20 cellular contexts compared by ENCODE assay signal in the genomic region with DNA sequence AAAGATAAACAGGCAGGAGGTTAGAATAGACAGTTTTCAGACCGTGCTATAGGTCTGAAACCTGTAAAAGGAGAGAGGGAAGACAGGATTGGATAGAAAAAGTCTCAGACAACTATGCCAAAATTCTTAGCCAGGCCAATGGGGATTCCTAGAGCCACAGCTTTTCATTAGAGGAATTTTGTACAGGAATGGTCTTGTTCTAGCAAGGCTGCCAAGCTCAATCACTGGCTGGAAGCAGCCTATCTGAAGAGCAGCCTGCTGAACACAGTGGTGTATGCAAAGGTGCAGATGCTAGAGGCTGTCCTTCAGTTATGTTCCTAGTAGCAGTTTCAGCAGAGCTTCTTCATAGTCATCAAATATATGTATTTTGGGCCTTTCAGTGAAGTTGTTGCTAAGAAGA.
A peak's percentile ranks its signal among the peaks of the same experiment; 100 is the strongest.
DNase-seq lines count a peak whose midpoint lies in the region; ATAC-seq and TF ChIP-seq lines count a peak whose summit lies in the region.
"Had no signal": no experiment of that assay in that cellular context is flagged by ENCODE, and none has a peak within 500 bp of the region (broad histone marks: within the 10 kb centered on the region; RNA-seq: fewer than 3 reads in every experiment).

No MANE protein-coding gene starts in this region.

- H3K36me3 Mint-ChIP-seq in stimulated activated naive B cell treated with anti-CD40 and anti-IgM and Interleukin-4, amounts not matched to agents 10 μg/mL and 1 μg/mL and 100 μg/mL, for 72 hours: no peaks in the 10 kb centered on the region
- H3K36me3 Mint-ChIP-seq: CD4-positive, CD25-positive, alpha-beta regulatory T cell; CD8-positive, alpha-beta memory T cell; IgD-negative memory B cell had no signal

- H3K79me1 ChIP-seq in neuronal stem cell (ENCODE audit: low read depth, low read length): no peaks in the 10 kb centered on the region

- no peak for TF ChIP-seq CTCF in epithelial cell of esophagus (IDR thresholded peaks at IDR 0.05; ENCODE audit: insufficient read depth, low read depth, low read length, missing control alignments)

- no peaks in the 10 kb centered on the region for H3K27me3 Mint-ChIP-seq in stimulated activated naive B cell treated with anti-CD40 and anti-IgM and Interleukin-4, amounts not matched to agents 10 μg/mL and 1 μg/mL and 100 μg/mL, for 72 hours
- H3K27me3 Mint-ChIP-seq: CD4-positive, CD25-positive, alpha-beta regulatory T cell; CD8-positive, alpha-beta memory T cell; IgD-negative memory B cell had no signal

- H2BK15ac ChIP-seq in neuronal stem cell (ENCODE audit: low read length): no peak overlapping the region

- ATAC-seq in HG02588 (IDR thresholded peaks at IDR 0.05; ENCODE audit: unreplicated experiment) (no peak), HG02610 (IDR thresholded peaks at IDR 0.05; ENCODE audit: unreplicated experiment) (no peak)
- no peak for ATAC-seq in stimulated activated naive B cell treated with anti-CD40 and anti-IgM and Interleukin-4, amounts not matched to agents 10 μg/mL and 1 μg/mL and 100 μg/mL, for 72 hours (replicated peaks)
- ATAC-seq: HepG2 had no signal

- H3K9ac ChIP-seq in neuronal stem cell (ENCODE audit: low read depth, low read length, poor library complexity): no peak overlapping the region
- H3K9ac ChIP-seq: GM23248 had no signal

- DNase-seq in NCI-H526 (lab: John Stamatoyannopoulos, UW) (peak; percentile 3 to 53), NCI-H69 (lab: John Stamatoyannopoulos, UW) (peak; percentile 25), epithelial cell of esophagus (ENCODE audit: low read depth) (peak; percentile 5), neuronal stem cell (ENCODE audit: low spot score) (no peak)
- no peak for DNase-seq in stimulated activated naive B cell treated with anti-CD40 and anti-IgM and Interleukin-4, amounts not matched to agents 10 μg/mL and 1 μg/mL and 100 μg/mL, for 72 hours
- DNase-seq: ACHN; BE2C; CD4-positive, CD25-positive, alpha-beta regulatory T cell; CD8-positive, alpha-beta memory T cell; COR-L47; DMS 273 treated with DMSO at 0.1 percent for 48 hours; DMS53; DND-41; EL; HCEC 1CT had no signal

- H3K14ac ChIP-seq in neuronal stem cell (ENCODE audit: low read length): no peak overlapping the region

- no peaks in the 10 kb centered on the region for H3K27me3 ChIP-seq in neuronal stem cell (ENCODE audit: control insufficient read depth in 3 of 3, insufficient read depth in 3 of 3, low read depth in 1 of 3, low read length in 3 of 3)
- H3K27me3 ChIP-seq: BE2C had no signal

- no peak overlapping the region for H4K8ac ChIP-seq in neuronal stem cell (ENCODE audit: low read depth, low read length)

- H3K27ac ChIP-seq in neuronal stem cell (replicated peaks; ENCODE audit: low read length): no peak overlapping the region
- H3K27ac ChIP-seq: GM23248 had no signal

- peak overlapping the region; percentile 7 for H2AFZ ChIP-seq in neuronal stem cell (ENCODE audit: low read length)
- H2AFZ ChIP-seq: GM23248 had no signal

- H3K9me3 Mint-ChIP-seq in stimulated activated naive B cell treated with anti-CD40 and anti-IgM and Interleukin-4, amounts not matched to agents 10 μg/mL and 1 μg/mL and 100 μg/mL, for 72 hours: no peaks in the 10 kb centered on the region
- H3K9me3 Mint-ChIP-seq: CD8-positive, alpha-beta memory T cell had no signal

- H3K36me3 ChIP-seq in neuronal stem cell (replicated peaks in 1 of 2; ENCODE audit: control insufficient read depth in 2 of 2, insufficient read depth in 2 of 2, low read length in 2 of 2): no peaks in the 10 kb centered on the region
- H3K36me3 ChIP-seq: BE2C had no signal

- no CpG with 5 or more reads among the region's 1 CpG for WGBS in neuronal stem cell (ENCODE audit: extremely low coverage in 2 of 2, insufficient read length in 2 of 2, insufficient replicate concordance in 1 of 2), 2 donors

- H3K18ac ChIP-seq in neuronal stem cell (ENCODE audit: low read length): no peak overlapping the region

- no peak overlapping the region for H2BK5ac ChIP-seq in neuronal stem cell (ENCODE audit: low read length)

- no peak overlapping the region for H3K23ac ChIP-seq in neuronal stem cell (ENCODE audit: low read depth, low read length, poor library complexity)

- no peaks in the 10 kb centered on the region for H3K4me1 Mint-ChIP-seq in stimulated activated naive B cell treated with anti-CD40 and anti-IgM and Interleukin-4, amounts not matched to agents 10 μg/mL and 1 μg/mL and 100 μg/mL, for 72 hours
- H3K4me1 Mint-ChIP-seq: CD4-positive, CD25-positive, alpha-beta regulatory T cell; CD8-positive, alpha-beta memory T cell; IgD-negative memory B cell had no signal

- no peak overlapping the region for H3K4me3 ChIP-seq in epithelial cell of esophagus (ENCODE audit: low read length)
- no peak overlapping the region for H3K4me3 ChIP-seq in neuronal stem cell (ENCODE audit: low read length in 2 of 2)
- H3K4me3 ChIP-seq: GM23248 had no signal

- no peak overlapping the region for H2BK120ac ChIP-seq in neuronal stem cell (ENCODE audit: low read depth, low read length)

- no peak overlapping the region for H3K4ac ChIP-seq in neuronal stem cell (ENCODE audit: low read length)

- no peak overlapping the region for H2BK12ac ChIP-seq in neuronal stem cell (ENCODE audit: low read length)

- H3K27ac Mint-ChIP-seq in stimulated activated naive B cell treated with anti-CD40 and anti-IgM and Interleukin-4, amounts not matched to agents 10 μg/mL and 1 μg/mL and 100 μg/mL, for 72 hours: no peak overlapping the region
- H3K27ac Mint-ChIP-seq: CD4-positive, CD25-positive, alpha-beta regulatory T cell; CD8-positive, alpha-beta memory T cell; IgD-negative memory B cell had no signal

- no peak overlapping the region for H3K4me2 ChIP-seq in neuronal stem cell (ENCODE audit: insufficient read depth, low read length, poor library complexity, severe bottlenecking)

- H2AK5ac ChIP-seq in neuronal stem cell (ENCODE audit: low read depth, low read length): no peak overlapping the region

- no peak overlapping the region for H4K91ac ChIP-seq in neuronal stem cell (ENCODE audit: low read depth, low read length, poor library complexity)

- no peaks in the 10 kb centered on the region for H3K4me1 ChIP-seq in neuronal stem cell (ENCODE audit: control insufficient read depth in 2 of 2, insufficient read depth in 1 of 2, low read depth in 1 of 2, low read length in 2 of 2)
- H3K4me1 ChIP-seq: BE2C had no signal

- H3K4me3 Mint-ChIP-seq in stimulated activated naive B cell treated with anti-CD40 and anti-IgM and Interleukin-4, amounts not matched to agents 10 μg/mL and 1 μg/mL and 100 μg/mL, for 72 hours: no peak overlapping the region
- H3K4me3 Mint-ChIP-seq: CD4-positive, CD25-positive, alpha-beta regulatory T cell; CD8-positive, alpha-beta memory T cell; IgD-negative memory B cell had no signal

- no peaks in the 10 kb centered on the region for H3K9me3 ChIP-seq in neuronal stem cell (replicated peaks in 1 of 2; ENCODE audit: control insufficient read depth in 2 of 2, insufficient read depth in 1 of 2, low read depth in 1 of 2, low read length in 2 of 2)
- H3K9me3 ChIP-seq: BE2C had no signal

Comparison
In these comparisons a context has a peak if more than half of its experiments do, and no peak if none do; other contexts are left out.
1. DNase-seq: peak in NCI-H526 (2 of 2), NCI-H69 (single experiment) and epithelial cell of esophagus (single experiment); none in neuronal stem cell (single experiment) and stimulated activated naive B cell treated with anti-CD40 and anti-IgM and Interleukin-4, amounts not matched to agents 10 μg/mL and 1 μg/mL and 100 μg/mL, for 72 hours (single experiment).